ENCODE assay signal across 34 cellular contexts in genomic region chr1:10589074-10589473, GRCh38.
"Had no signal": no experiment of that assay in that cellular context is flagged by ENCODE, and none has a peak within 500 bp of the region (broad histone marks: within the 10 kb centered on the region; RNA-seq: fewer than 3 reads in every experiment).

No MANE protein-coding gene starts in this region.

- H3K4me3 Mint-ChIP-seq: activated B cell treated with CpG ODN at 0.5 μM for 24 hours; activated CD4-positive, alpha-beta memory T cell treated with anti-CD3 and anti-CD28 coated beads for 36 hours; activated CD4-positive, alpha-beta memory T cell treated with anti-CD3 and anti-CD28 coated beads, Interleukin-2, amount 10 ng/mL, durations not matched to agents 7 days and 5 days; activated CD4-positive, alpha-beta T cell treated with anti-CD3 and anti-CD28 coated beads for 36 hours; activated CD4-positive, alpha-beta T cell treated with anti-CD3 and anti-CD28 coated beads, Interleukin-2, amount 10 ng/mL, durations not matched to agents 24 days and 14 days; activated CD4-positive, alpha-beta T cell treated with anti-CD3 and anti-CD28 coated beads, Interleukin-2, amount 10 ng/mL, durations not matched to agents 7 days and 5 days; activated CD8-positive, alpha-beta memory T cell treated with anti-CD3 and anti-CD28 coated beads, Interleukin-2, amount 10 ng/mL, durations not matched to agents 7 days and 5 days; activated CD8-positive, alpha-beta T cell treated with anti-CD3 and anti-CD28 coated beads for 36 hours; activated CD8-positive, alpha-beta T cell treated with anti-CD3 and anti-CD28 coated beads, Interleukin-2, amount 10 ng/mL, durations not matched to agents 7 days and 5 days; T-cell; T-helper 1 cell treated with Interleukin-12 subunit alpha and Interleukin-12 subunit beta and Interleukin-4 antibody, amounts not matched to agents 30 μg/mL and 1 μg/mL, for 36 hours; T-helper 17 cell; T-helper 2 cell treated with Interferon-gamma antibody and Interleukin-4, amounts not matched to agents 5 μg/mL and 100 μg/mL, for 36 hours; WTC11 had no signal

- H3K36me3 ChIP-seq: WERI-Rb-1 had no signal

- FAIRE-seq: TTC549 had no signal

- DNase-seq: activated B cell treated with CpG ODN at 0.5 μM for 24 hours; activated CD4-positive, alpha-beta memory T cell treated with anti-CD3 and anti-CD28 coated beads for 36 hours; activated CD4-positive, alpha-beta memory T cell treated with anti-CD3 and anti-CD28 coated beads, Interleukin-2, amount 10 ng/mL, durations not matched to agents 7 days and 5 days; activated CD4-positive, alpha-beta T cell treated with anti-CD3 and anti-CD28 coated beads for 1 hour; activated CD4-positive, alpha-beta T cell treated with anti-CD3 and anti-CD28 coated beads for 36 hours; activated CD4-positive, alpha-beta T cell treated with anti-CD3 and anti-CD28 coated beads for 4 hours; activated CD4-positive, alpha-beta T cell treated with anti-CD3 and anti-CD28 coated beads for 48 hours; activated CD4-positive, alpha-beta T cell treated with anti-CD3 and anti-CD28 coated beads, Interleukin-2, amount 10 ng/mL, durations not matched to agents 24 days and 14 days; activated CD4-positive, alpha-beta T cell treated with anti-CD3 and anti-CD28 coated beads, Interleukin-2, amount 10 ng/mL, durations not matched to agents 7 days and 5 days; activated CD4-positive, alpha-beta T cell treated with anti-CD3 and anti-CD28 coated beads, Interleukin-2, amount 50 U/mL, for 1 hour; activated CD4-positive, alpha-beta T cell treated with anti-CD3 and anti-CD28 coated beads, Interleukin-2, amount 50 U/mL, for 4 hours; activated CD4-positive, alpha-beta T cell treated with anti-CD3 and anti-CD28 coated beads, Interleukin-2, amount 50 U/mL, for 48 hours; activated CD4-positive, CD25-positive, alpha-beta regulatory T cell; activated CD4-positive, CD25-positive, alpha-beta regulatory T cell treated with anti-CD3 and anti-CD28 coated beads, Interleukin-2, amount 50 U/mL, for 72 hours; activated CD8-positive, alpha-beta memory T cell treated with anti-CD3 and anti-CD28 coated beads for 24 hours; activated CD8-positive, alpha-beta memory T cell treated with anti-CD3 and anti-CD28 coated beads, Interleukin-2, amount 10 ng/mL, durations not matched to agents 7 days and 5 days; activated CD8-positive, alpha-beta memory T cell treated with anti-CD3 and anti-CD28 coated beads, Interleukin-2, amount 50 U/mL, for 4 hours; activated CD8-positive, alpha-beta memory T cell treated with anti-CD3 and anti-CD28 coated beads, Interleukin-2, amount 50 U/mL, for 48 hours; activated CD8-positive, alpha-beta T cell treated with anti-CD3 and anti-CD28 coated beads for 36 hours; activated CD8-positive, alpha-beta T cell treated with anti-CD3 and anti-CD28 coated beads, Interleukin-2, amount 10 ng/mL, durations not matched to agents 7 days and 5 days; activated T-cell treated with anti-CD3 and anti-CD28 coated beads for 4 hours; T-cell; T-helper 1 cell; T-helper 17 cell; T-helper 2 cell; T-helper 9 cell; T1000; WERI-Rb-1 had no signal

- H3K27me3 Mint-ChIP-seq: activated B cell treated with CpG ODN at 0.5 μM for 24 hours; activated CD4-positive, alpha-beta memory T cell treated with anti-CD3 and anti-CD28 coated beads for 36 hours; activated CD4-positive, alpha-beta memory T cell treated with anti-CD3 and anti-CD28 coated beads, Interleukin-2, amount 10 ng/mL, durations not matched to agents 7 days and 5 days; activated CD4-positive, alpha-beta T cell treated with anti-CD3 and anti-CD28 coated beads for 36 hours; activated CD4-positive, alpha-beta T cell treated with anti-CD3 and anti-CD28 coated beads, Interleukin-2, amount 10 ng/mL, durations not matched to agents 24 days and 14 days; activated CD4-positive, alpha-beta T cell treated with anti-CD3 and anti-CD28 coated beads, Interleukin-2, amount 10 ng/mL, durations not matched to agents 7 days and 5 days; activated CD8-positive, alpha-beta memory T cell treated with anti-CD3 and anti-CD28 coated beads, Interleukin-2, amount 10 ng/mL, durations not matched to agents 7 days and 5 days; activated CD8-positive, alpha-beta T cell treated with anti-CD3 and anti-CD28 coated beads for 36 hours; T-cell; T-helper 17 cell had no signal

- H3K27ac ChIP-seq: VCaP, WERI-Rb-1 had no signal

- H3K4me1 Mint-ChIP-seq: activated B cell treated with CpG ODN at 0.5 μM for 24 hours; activated CD4-positive, alpha-beta memory T cell treated with anti-CD3 and anti-CD28 coated beads, Interleukin-2, amount 10 ng/mL, durations not matched to agents 7 days and 5 days; activated CD4-positive, alpha-beta T cell treated with anti-CD3 and anti-CD28 coated beads for 36 hours; activated CD4-positive, alpha-beta T cell treated with anti-CD3 and anti-CD28 coated beads, Interleukin-2, amount 10 ng/mL, durations not matched to agents 24 days and 14 days had no signal

- H3K27ac Mint-ChIP-seq: activated B cell treated with CpG ODN at 0.5 μM for 24 hours; activated CD4-positive, alpha-beta memory T cell treated with anti-CD3 and anti-CD28 coated beads for 36 hours; activated CD4-positive, alpha-beta memory T cell treated with anti-CD3 and anti-CD28 coated beads, Interleukin-2, amount 10 ng/mL, durations not matched to agents 7 days and 5 days; activated CD4-positive, alpha-beta T cell treated with anti-CD3 and anti-CD28 coated beads for 36 hours; activated CD4-positive, alpha-beta T cell treated with anti-CD3 and anti-CD28 coated beads, Interleukin-2, amount 10 ng/mL, durations not matched to agents 24 days and 14 days; activated CD4-positive, alpha-beta T cell treated with anti-CD3 and anti-CD28 coated beads, Interleukin-2, amount 10 ng/mL, durations not matched to agents 7 days and 5 days; activated CD8-positive, alpha-beta memory T cell treated with anti-CD3 and anti-CD28 coated beads, Interleukin-2, amount 10 ng/mL, durations not matched to agents 7 days and 5 days; activated CD8-positive, alpha-beta T cell treated with anti-CD3 and anti-CD28 coated beads for 36 hours; activated CD8-positive, alpha-beta T cell treated with anti-CD3 and anti-CD28 coated beads, Interleukin-2, amount 10 ng/mL, durations not matched to agents 7 days and 5 days; T-cell; T-helper 1 cell treated with Interleukin-12 subunit alpha and Interleukin-12 subunit beta and Interleukin-4 antibody, amounts not matched to agents 30 μg/mL and 1 μg/mL, for 36 hours; T-helper 17 cell; T-helper 2 cell treated with Interferon-gamma antibody and Interleukin-4, amounts not matched to agents 5 μg/mL and 100 μg/mL, for 36 hours; WTC11 had no signal

- H3K36me3 Mint-ChIP-seq: activated CD4-positive, alpha-beta memory T cell treated with anti-CD3 and anti-CD28 coated beads for 36 hours; activated CD8-positive, alpha-beta memory T cell treated with anti-CD3 and anti-CD28 coated beads, Interleukin-2, amount 10 ng/mL, durations not matched to agents 7 days and 5 days; WTC11 had no signal

- ATAC-seq: activated CD4-positive, alpha-beta T cell treated with anti-CD3 and anti-CD28 coated beads for 36 hours; activated CD4-positive, CD25-positive, alpha-beta regulatory T cell treated with anti-CD3 and anti-CD28 coated beads, Interleukin-2, amount 50 U/mL, for 24 hours; activated CD8-positive, alpha-beta memory T cell treated with anti-CD3 and anti-CD28 coated beads, Interleukin-2, amount 10 ng/mL, durations not matched to agents 7 days and 5 days; activated CD8-positive, alpha-beta T cell treated with anti-CD3 and anti-CD28 coated beads for 36 hours; activated CD8-positive, alpha-beta T cell treated with anti-CD3 and anti-CD28 coated beads, Interleukin-2, amount 10 ng/mL, durations not matched to agents 7 days and 5 days; T-cell; T-helper 17 cell; WTC11 had no signal

- H3K9me3 Mint-ChIP-seq: activated B cell treated with CpG ODN at 0.5 μM for 24 hours; activated CD4-positive, alpha-beta memory T cell treated with anti-CD3 and anti-CD28 coated beads for 36 hours; activated CD4-positive, alpha-beta memory T cell treated with anti-CD3 and anti-CD28 coated beads, Interleukin-2, amount 10 ng/mL, durations not matched to agents 7 days and 5 days; activated CD4-positive, alpha-beta T cell treated with anti-CD3 and anti-CD28 coated beads, Interleukin-2, amount 10 ng/mL, durations not matched to agents 24 days and 14 days; activated CD4-positive, alpha-beta T cell treated with anti-CD3 and anti-CD28 coated beads, Interleukin-2, amount 10 ng/mL, durations not matched to agents 7 days and 5 days; activated CD8-positive, alpha-beta T cell treated with anti-CD3 and anti-CD28 coated beads for 36 hours; T-cell; T-helper 1 cell treated with Interleukin-12 subunit alpha and Interleukin-12 subunit beta and Interleukin-4 antibody, amounts not matched to agents 30 μg/mL and 1 μg/mL, for 36 hours; T-helper 2 cell treated with Interferon-gamma antibody and Interleukin-4, amounts not matched to agents 5 μg/mL and 100 μg/mL, for 36 hours had no signal
